19 cellular contexts compared by ENCODE assay signal in the genomic region with DNA sequence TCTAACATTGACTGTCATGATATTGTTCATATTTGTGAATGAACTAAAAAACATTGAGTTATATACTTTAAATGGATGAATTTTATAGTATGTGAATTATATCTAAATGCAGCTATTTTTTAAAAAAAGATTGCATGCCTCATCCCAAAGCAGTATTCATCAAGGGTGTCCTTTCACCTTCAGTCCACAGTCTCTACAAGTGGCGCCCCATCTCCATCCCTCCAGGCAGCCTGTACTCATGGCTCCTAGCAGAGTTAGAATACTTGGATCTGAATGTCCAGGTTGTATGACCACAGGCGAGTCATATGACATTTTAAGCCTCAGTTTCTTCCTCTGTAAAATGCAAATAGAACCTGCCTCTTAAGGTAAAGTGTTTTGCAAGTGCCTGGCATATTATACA.
"Had no signal": no experiment of that assay in that cellular context is flagged by ENCODE, and none has a peak within 500 bp of the region (broad histone marks: within the 10 kb centered on the region; RNA-seq: fewer than 3 reads in every experiment).

No MANE protein-coding gene starts in this region.

- H3K4me2 ChIP-seq: hepatocyte had no signal

- H3K27me3 ChIP-seq: transverse colon had no signal

- H3K9me3 ChIP-seq: lower lobe of right lung, transverse colon had no signal

- H2AFZ ChIP-seq: hepatocyte had no signal

- ATAC-seq: activated T-cell treated with anti-CD3 and anti-CD28 coated beads, Interleukin-2, amount 50 U/mL, for 4 hours; esophagus mucosa; left lobe of liver; lower lobe of right lung; stimulated activated naive B cell treated with anti-CD40 and anti-IgM and Interleukin-4, amounts not matched to agents 10 μg/mL and 1 μg/mL and 100 μg/mL, for 72 hours had no signal

- DNase-seq: activated CD4-positive, alpha-beta T cell treated with anti-CD3 and anti-CD28 coated beads, Interleukin-2, amount 50 U/mL, for 4 hours; activated CD8-positive, alpha-beta memory T cell treated with anti-CD3 and anti-CD28 coated beads for 24 hours; activated CD8-positive, alpha-beta memory T cell treated with anti-CD3 and anti-CD28 coated beads, Interleukin-2, amount 50 U/mL, for 4 hours; activated naive CD4-positive, alpha-beta T cell treated with Interleukin-2 at 50 U/mL for 16 hours; activated naive CD8-positive, alpha-beta T cell treated with anti-CD3 and anti-CD28 coated beads for 36 hours; activated T-cell treated with anti-CD3 and anti-CD28 coated beads, Interleukin-2, amount 50 U/mL, for 4 hours; effector memory CD4-positive, alpha-beta T cell; foreskin melanocyte; immature natural killer cell; lower lobe of right lung; naive B cell; occipital lobe; stimulated activated CD4-positive, alpha-beta T cell treated with anti-CD3 and anti-CD28 coated beads, Interleukin-2, amount 100 ng/mL, for 48 hours; stimulated activated CD8-positive, alpha-beta memory T cell treated with anti-CD3 and anti-CD28 coated beads, Interleukin-4, amount 100 ng/mL, for 48 hours; stimulated activated naive B cell treated with anti-CD40 and anti-IgM and Interleukin-4, amounts not matched to agents 10 μg/mL and 1 μg/mL and 100 μg/mL, for 72 hours; transverse colon had no signal

- H3K36me3 ChIP-seq: lower lobe of right lung, transverse colon had no signal

- H3K4me3 ChIP-seq: hepatocyte, lower lobe of right lung, transverse colon had no signal

- H3K4me1 ChIP-seq: lower lobe of right lung had no signal

- H3K27ac ChIP-seq: hepatocyte, lower lobe of right lung, transverse colon had no signal
